25 cellular contexts compared by ENCODE assay signal in genomic region chr18:10398571-10398970, GRCh38. TPM values are rescaled to one million over a fixed set of nuclear protein-coding genes. Genes with fewer than 3 reads are reported as not detected.
DNase-seq lines count a peak whose midpoint lies in the region; ATAC-seq, FAIRE-seq and TF ChIP-seq lines count a peak whose summit lies in the region.
"Had no signal": no experiment of that assay in that cellular context is flagged by ENCODE, and none has a peak within 500 bp of the region (broad histone marks: within the 10 kb centered on the region; RNA-seq: fewer than 3 reads in every experiment).

No MANE protein-coding gene starts in this region.

- H3K27ac ChIP-seq in A673 (ENCODE audit: low read depth, low read length, poor library complexity, severe bottlenecking) (peak overlapping the region; percentile 27), H1 (ENCODE audit: low read depth, low read length) (no peak overlapping the region)
- H3K27ac ChIP-seq: left ventricle myocardium inferior, psoas muscle had no signal

- H3K56ac ChIP-seq in H1 (replicated peaks; ENCODE audit: insufficient read length, low read depth, low read length) = no peak overlapping the region

- no peaks in the 10 kb centered on the region for H3K79me1 ChIP-seq in H1 (ENCODE audit: low read depth, low read length)

- no peak overlapping the region for H2BK12ac ChIP-seq in H1 (ENCODE audit: low read depth, low read length)

- no peaks in the 10 kb centered on the region for H3K9me3 ChIP-seq in A673 (ENCODE audit: low read depth, low read length, poor library complexity, severe bottlenecking)
- H3K9me3 ChIP-seq in H1 (ENCODE audit: insufficient read depth in 2 of 2, low read depth in 1 of 2, low read length in 1 of 2) = no peaks in the 10 kb centered on the region
- H3K9me3 ChIP-seq: mucosa of descending colon, psoas muscle had no signal

- intact Hi-C loops in A673 (cut with micrococcal nuclease; ENCODE audit: unreplicated experiment) = no loop called here

- no peak for TF ChIP-seq RAD21 in H1 (IDR thresholded peaks at IDR 0.05 in 1 of 2, conservative IDR thresholded peaks at IDR 0.05 in 1 of 2; ENCODE audit: low read depth in 2 of 2, low read length in 2 of 2)

- no peak for FAIRE-seq in H1 (lab: Jason Lieb, UNC)
- FAIRE-seq: astrocyte, GM12878 had no signal

- 62% methylated on average over 3 of the region's 3 CpGs; no CpG with 5 or more reads in 1 of the 2 experiments for WGBS in H1 (ENCODE audit: extremely low coverage in 1 of 2, insufficient coverage in 1 of 2, insufficient read length in 1 of 2, insufficient replicate concordance in 2 of 2, low coverage in 1 of 2, low lambda C conversion rate in 2 of 2, missing lambda C conversion rate in 1 of 2), 2 experiments

- TF ChIP-seq CTCF in A673 (conservative IDR thresholded peaks at IDR 0.05; ENCODE audit: low read depth, low read length) (no peak), H1 (IDR thresholded peaks at IDR 0.05; ENCODE audit: control extremely low read depth in 1 of 3, insufficient read depth in 1 of 3, low read depth in 1 of 3, low read length in 3 of 3) (no peak)

- TF ChIP-seq POLR2A in H1 (IDR thresholded peaks at IDR 0.05; ENCODE audit: control extremely low read depth in 1 of 2, low read depth in 2 of 2, low read length in 2 of 2) = no peak

- CTCF ChIA-PET in A673 (lab: Charles Lee) = no interaction called here
- CTCF ChIA-PET in H1 (lab: Charles Lee; ENCODE audit: partially characterized antibody) = interaction anchor here (0.7 kb wide), 1 partner anchor 198 kb away, joined by 3 read pairs; no protein-coding TSS in a partner anchor

- H3K79me2 ChIP-seq in H1 (ENCODE audit: control insufficient read depth in 1 of 2, insufficient read depth in 2 of 2, low read length in 2 of 2) = no peaks in the 10 kb centered on the region

- TF ChIP-seq EP300 in H1 (IDR thresholded peaks at IDR 0.05; ENCODE audit: borderline replicate concordance in 1 of 2, low read depth in 2 of 2, low read length in 2 of 2) = no peak

- no peaks in the 10 kb centered on the region for H4K20me1 ChIP-seq in H1 (replicated peaks in 1 of 2; ENCODE audit: control insufficient read depth in 1 of 2, insufficient read depth in 2 of 2, low read length in 2 of 2)

- no peak overlapping the region for H2BK20ac ChIP-seq in H1 (ENCODE audit: low read length)

- H3K18ac ChIP-seq in H1 (ENCODE audit: extremely low read depth, low read length) = no peak overlapping the region

- H3K4ac ChIP-seq in H1 (replicated peaks; ENCODE audit: insufficient read length, low read depth, low read length) = no peak overlapping the region

- no peak overlapping the region for H2BK15ac ChIP-seq in H1 (ENCODE audit: low read length)

- no peak overlapping the region for H3K4me2 ChIP-seq in H1 (ENCODE audit: insufficient read depth in 1 of 2, low read depth in 2 of 2, low read length in 2 of 2)

- ATAC-seq in HG03520 (IDR thresholded peaks at IDR 0.05; ENCODE audit: unreplicated experiment) (no peak), HG03196 (IDR thresholded peaks at IDR 0.05; ENCODE audit: unreplicated experiment) (no peak), HG03378 (IDR thresholded peaks at IDR 0.05; ENCODE audit: unreplicated experiment) (no peak)
- ATAC-seq: activated naive CD4-positive, alpha-beta T cell treated with anti-CD3 and anti-CD28 coated beads, Interleukin-2, amount 50 U/mL, for 72 hours; activated T-helper 17 cell treated with anti-CD3 and anti-CD28 coated beads, Interleukin-2, amount 50 U/mL, for 72 hours; GM12878; mucosa of descending colon; PC-3; psoas muscle; Right ventricle myocardium inferior had no signal

- H3K4me3 ChIP-seq in A673 (ENCODE audit: low read depth, low read length, poor library complexity, severe bottlenecking) (no peak overlapping the region), H1 (ENCODE audit: extremely low read depth in 1 of 4, insufficient read depth in 2 of 4, low read depth in 3 of 4, low read length in 4 of 4) (no peak overlapping the region)
- H3K4me3 ChIP-seq: GM12878, left ventricle myocardium inferior, mucosa of descending colon, psoas muscle had no signal

- no peaks in the 10 kb centered on the region for H3K27me3 ChIP-seq in A673 (replicated peaks; ENCODE audit: insufficient read depth, low read depth, low read length, poor library complexity)
- H3K27me3 ChIP-seq in H1 (replicated peaks in 1 of 4; ENCODE audit: control insufficient read depth in 3 of 4, extremely low read depth in 1 of 4, insufficient read depth in 3 of 4, low read length in 3 of 4) = no peaks in the 10 kb centered on the region

- BruUV-seq in A673 (replicated peaks; lab: Mats Ljungman, UMichigan) = no TSS peak

- POLR2A ChIA-PET in A673 (lab: Charles Lee; ENCODE audit: low non-redundant PET) (no interaction called here), H1 (lab: Charles Lee; ENCODE audit: partially characterized antibody) (no interaction called here)

- H3K9ac ChIP-seq in H1 (replicated peaks in 1 of 4; ENCODE audit: extremely low read depth in 1 of 4, low read depth in 3 of 4, low read length in 3 of 4) = no peak overlapping the region

- H3K23me2 ChIP-seq in H1 (ENCODE audit: low read depth, low read length) = no peaks in the 10 kb centered on the region

- H4K8ac ChIP-seq in H1 (ENCODE audit: extremely low read depth, insufficient read depth, low read length) = no peak overlapping the region

- no peak overlapping the region for H4K5ac ChIP-seq in H1 (ENCODE audit: insufficient read length, low read depth, low read length)

- H4K91ac ChIP-seq in H1 (replicated peaks; ENCODE audit: insufficient read length, low read length) = no peak overlapping the region

- no peak overlapping the region for H3K23ac ChIP-seq in H1 (ENCODE audit: insufficient read length)

- H2BK120ac ChIP-seq in H1 (replicated peaks; ENCODE audit: low read depth, low read length) = no peak overlapping the region

- DNase-seq in A673 (ENCODE audit: low spot score) (peak; percentile 89), NCI-H2171 treated with DMSO at 0.1 percent for 48 hours (lab: John Stamatoyannopoulos, UW) (peak; percentile 68), H1 (ENCODE audit: low read depth in 1 of 2, low spot score in 2 of 2) (no peak), myocyte (ENCODE audit: low read depth) (peak; percentile 66), SK-N-DZ (ENCODE audit: low spot score) (no peak)
- DNase-seq: activated CD4-positive, alpha-beta T cell treated with anti-CD3 and anti-CD28 coated beads, Interleukin-2, amount 50 U/mL, for 4 hours; activated CD4-positive, CD25-positive, alpha-beta regulatory T cell; activated CD8-positive, alpha-beta memory T cell treated with anti-CD3 and anti-CD28 coated beads, Interleukin-2, amount 50 U/mL, for 4 hours; H7; Karpas-422; left ventricle myocardium inferior; mucosa of descending colon; NCI-H1694; NCI-H226; PC-3; psoas muscle; T1000 had no signal

- no peak overlapping the region for H2AK5ac ChIP-seq in H1 (ENCODE audit: low read depth, low read length)

- H3K36me3 ChIP-seq in A673 (ENCODE audit: insufficient read depth, low read length, poor library complexity, severe bottlenecking) (no peaks in the 10 kb centered on the region), H1 (ENCODE audit: control insufficient read depth in 2 of 4, insufficient read depth in 4 of 4, low read length in 3 of 4) (no peaks in the 10 kb centered on the region)
- H3K36me3 ChIP-seq: left ventricle myocardium inferior had no signal

- peak overlapping the region; percentile 68 for H2AFZ ChIP-seq in H1 (ENCODE audit: low read length)

- H2BK5ac ChIP-seq in H1 (ENCODE audit: low read depth, low read length) = no peak overlapping the region

- H3K4me1 ChIP-seq in A673 (ENCODE audit: insufficient read depth, low read length, poor library complexity, severe bottlenecking) (peaks cover 51% of the 10 kb centered on the region), H1 (replicated peaks in 1 of 4; ENCODE audit: control insufficient read depth in 3 of 4, insufficient read depth in 4 of 4, low read length in 3 of 4) (peaks cover 0 to 4% (median 0%) of the 10 kb centered on the region in 4 experiments; a peak in 1 of 7 replicates)
- H3K4me1 ChIP-seq: left ventricle myocardium inferior, psoas muscle had no signal

- H3K14ac ChIP-seq in H1 (ENCODE audit: insufficient read length) = no peak overlapping the region

TF ChIP-seq in H1, 55 proteins besides CTCF, POLR2A, EP300 and RAD21:
- TF ChIP-seq SRF (IDR thresholded peaks at IDR 0.05; ENCODE audit: low read depth, low read length) (no peak), BRCA1 (IDR thresholded peaks at IDR 0.05; ENCODE audit: low read depth, low read length) (no peak), YY1 (IDR thresholded peaks at IDR 0.05; ENCODE audit: low read depth, low read length) (no peak), KDM4A (IDR thresholded peaks at IDR 0.05; ENCODE audit: low read depth, low read length, severe bottlenecking) (no peak)

RNA-seq across cellular contexts. Expression of gene APCDD1, which starts 55.9 kb away (rescaled TPM):
- total RNA-seq in A673 (2021) (333 and 355 TPM in 2 replicates), myocyte (0.91 and 2.5 TPM in 2 replicates)
- total RNA-seq in H1 (2021; fragmentation: NEBNext Ultra II Directional; extraction: Animal tissue kit (Norgen Biotek cat#: 25700)) = 2.6 and 3.0 TPM in 2 replicates
- polyA plus RNA-seq in H1 (2011; rRNA removed) = 2.5 and 3.6 TPM in 2 replicates
- 3.0 TPM for polyA plus RNA-seq in H1 (2011; cell fraction: cytosol; rRNA removed)
- polyA plus RNA-seq in H1 (2011; cell fraction: nucleus; rRNA removed) = 6.5 TPM
- 1.9 to 5.4 TPM (median 4.1 TPM) in 4 replicates for polyA plus RNA-seq in H1 (2012, experiment 1 of 2)
- 1.2 TPM for polyA plus RNA-seq in H1 (2012, experiment 2 of 2)
- polyA plus RNA-seq in H1 (2013, experiment 1 of 2) = 1.2 TPM
- 1.3 TPM for polyA plus RNA-seq in H1 (2013, experiment 2 of 2)
- polyA minus RNA-seq in H1 (2011; rRNA and poly(A)+ RNA removed) = 3.6 and 8.0 TPM in 2 replicates
- polyA minus RNA-seq in H1 (2011; cell fraction: cytosol; rRNA and poly(A)+ RNA removed) = 3.2 TPM
- polyA minus RNA-seq in H1 (2011; cell fraction: nucleus; rRNA and poly(A)+ RNA removed) = 4.3 TPM
- polyA plus RNA-seq in myocyte (2012) = 6.0 TPM
- 1.7 and 3.3 TPM in 2 replicates for polyA plus RNA-seq in SK-N-DZ (2014; cell fraction: cytosol; rRNA removed)
- 2.4 and 3.6 TPM in 2 replicates for polyA plus RNA-seq in SK-N-DZ (2014; cell fraction: nucleus; rRNA removed)
- total RNA-seq: activated naive CD4-positive, alpha-beta T cell treated with anti-CD3 and anti-CD28 coated beads, Interleukin-2, amount 50 U/mL, for 72 hours; activated T-helper 17 cell treated with anti-CD3 and anti-CD28 coated beads, Interleukin-2, amount 50 U/mL, for 72 hours; GM12878; PC-3 had no signal
- polyA plus RNA-seq: GM12878 had no signal

Comparison
In these comparisons a context has a peak if more than half of its experiments do, and no peak if none do; other contexts are left out.
1. DNase-seq: peak in A673 (single experiment), NCI-H2171 treated with DMSO at 0.1 percent for 48 hours (single experiment) and myocyte (single experiment); none in H1 (0 of 2) and SK-N-DZ (single experiment).
2. RNA of gene APCDD1, which starts 55.9 kb away (total RNA-seq): 333 to 355 TPM in A673; 2.6 to 3.0 TPM in H1 and 0.91 to 2.5 TPM in myocyte; every median in the first group is over 10 times any median in the second.